Comparison of ENCODE assay signal across 26 cellular contexts in genomic region chr5:24668050-24668449, GRCh38. TPM values are rescaled to one million over a fixed set of nuclear protein-coding genes. Genes with fewer than 3 reads are reported as not detected.
"Had no signal": no experiment of that assay in that cellular context is flagged by ENCODE, and none has a peak within 500 bp of the region (broad histone marks: within the 10 kb centered on the region; RNA-seq: fewer than 3 reads in every experiment).

No MANE protein-coding gene starts in this region.

- H3K27me3 ChIP-seq: stomach, suprapubic skin, testis, thyroid gland, tibial artery, tibial nerve, transverse colon, upper lobe of left lung, upper lobe of right lung, uterus, vagina had no signal

- ATAC-seq: stimulated activated effector memory CD8-positive, alpha-beta T cell treated with anti-CD3 and anti-CD28 coated beads, Interleukin-12 subunit alpha, Interleukin-12 subunit beta, amount 100 ng/mL, for 72 hours; stimulated activated memory B cell treated with anti-CD40 and anti-IgM and Interleukin-4, amounts not matched to agents 10 μg/mL and 1 μg/mL and 100 μg/mL, for 72 hours; stimulated activated naive B cell treated with anti-CD40 and anti-IgM and Interleukin-4, amounts not matched to agents 10 μg/mL and 1 μg/mL and 100 μg/mL, for 72 hours; stimulated activated naive CD8-positive, alpha-beta T cell treated with anti-CD3 and anti-CD28 coated beads, Interleukin-15, amount 100 ng/mL, for 72 hours; stimulated activated naive CD8-positive, alpha-beta T cell treated with anti-CD3 and anti-CD28 coated beads, Interleukin-15, Interleukin-2, amounts not matched to agents 100 U/mL and 50 U/mL, for 24 hours; upper lobe of right lung had no signal

- H3K4me3 ChIP-seq: stomach, suprapubic skin, testis, thoracic aorta, thyroid gland, tibial artery, tibial nerve, transverse colon, upper lobe of left lung, upper lobe of right lung, uterus, vagina had no signal

- H3K9me3 ChIP-seq: stomach, suprapubic skin, testis, thoracic aorta, thyroid gland, tibial artery, tibial nerve, upper lobe of left lung, upper lobe of right lung, uterus, vagina had no signal

- DNase-seq: stimulated activated CD4-positive, alpha-beta T cell treated with anti-CD3 and anti-CD28 coated beads, Interleukin-2, amount 100 ng/mL, for 48 hours; stimulated activated CD4-positive, alpha-beta T cell treated with anti-CD3 and anti-CD28 coated beads, Interleukin-4, amount 100 ng/mL, for 1 hour; stimulated activated CD4-positive, alpha-beta T cell treated with anti-CD3 and anti-CD28 coated beads, Interleukin-4, amount 100 ng/mL, for 24 hours; stimulated activated CD4-positive, alpha-beta T cell treated with anti-CD3 and anti-CD28 coated beads, Interleukin-4, amount 100 ng/mL, for 4 hours; stimulated activated CD8-positive, alpha-beta memory T cell treated with anti-CD3 and anti-CD28 coated beads, Interleukin-4, amount 100 ng/mL, for 48 hours; stimulated activated naive B cell treated with anti-CD40 and anti-IgM and Interleukin-4, amounts not matched to agents 10 μg/mL and 1 μg/mL and 100 μg/mL, for 72 hours; stimulated activated naive CD4-positive, alpha-beta T cell; stimulated activated naive CD4-positive, alpha-beta T cell treated with Interleukin-2 at 50 U/mL for 16 hours; stimulated activated naive CD8-positive, alpha-beta T cell treated with anti-CD3 and anti-CD28 coated beads, Interleukin-15, amount 100 ng/mL, for 72 hours; stimulated activated naive CD8-positive, alpha-beta T cell treated with anti-CD3 and anti-CD28 coated beads, Interleukin-15, Interleukin-2, amounts not matched to agents 100 U/mL and 50 U/mL, for 24 hours; stomach; substantia nigra; testis; thyroid gland; tibial artery; transverse colon; trophoblast cell; upper lobe of left lung; upper lobe of right lung; uterus had no signal

- H3K27ac ChIP-seq: stomach, suprapubic skin, testis, thoracic aorta, thyroid gland, tibial artery, tibial nerve, transverse colon, upper lobe of left lung, upper lobe of right lung, uterus, vagina had no signal

- H3K36me3 ChIP-seq: stomach, suprapubic skin, thoracic aorta, thyroid gland, tibial artery, tibial nerve, transverse colon, upper lobe of left lung, upper lobe of right lung, uterus, vagina had no signal

RNA-seq across cellular contexts. Expression of gene CDH10, which starts 23.3 kb away (rescaled TPM):
- polyA plus RNA-seq: stomach had no signal
